37 cellular contexts compared by ENCODE assay signal in genomic region chr5:175410926-175411325, GRCh38. TPM values are rescaled to one million over a fixed set of nuclear protein-coding genes. Genes with fewer than 3 reads are reported as not detected.
"Had no signal": no experiment of that assay in that cellular context is flagged by ENCODE, and none has a peak within 500 bp of the region (broad histone marks: within the 10 kb centered on the region; RNA-seq: fewer than 3 reads in every experiment).

No MANE protein-coding gene starts in this region.

- H3K36me3 ChIP-seq: MG63 had no signal

- DNase-seq: Karpas-422, Kasumi-1, MG63, MM.1S, MV-4-11, NCI-H1048, NCI-H1092, NCI-H1092 treated with DMSO at 0.1 percent for 48 hours, NCI-H1105, NCI-H1105 treated with DMSO at 0.1 percent for 48 hours, NCI-H1417, NCI-H1417 treated with DMSO at 0.1 percent for 48 hours, NCI-H1436, NCI-H1436 treated with DMSO at 0.1 percent for 48 hours, NCI-H146, NCI-H1694, NCI-H1694 treated with DMSO at 0.1 percent for 48 hours, NCI-H187, NCI-H187 treated with DMSO at 0.1 percent for 48 hours, NCI-H1930, NCI-H2029, NCI-H2029 treated with DMSO at 0.1 percent for 48 hours, NCI-H2081, NCI-H2081 treated with DMSO at 0.1 percent for 48 hours, NCI-H2107, NCI-H2171, NCI-H2171 treated with DMSO at 0.1 percent for 48 hours, NCI-H2227 treated with DMSO at 0.1 percent for 48 hours, NCI-H226, NCI-H345, NCI-H446, NCI-H446 treated with DMSO at 0.1 percent for 48 hours, NCI-H510A, NCI-H510A treated with DMSO at 0.1 percent for 48 hours had no signal

- H3K4me3 ChIP-seq: MG63 had no signal

RNA-seq across cellular contexts. Expression of gene DRD1, which starts 33.1 kb away (rescaled TPM):
- total RNA-seq: LHCN-M2, MCF 10A, NCI-H460 had no signal
